ENCODE assay signal across 9 cellular contexts in genomic region chr11:117824571-117825537, GRCh38. TPM values are rescaled to one million over a fixed set of nuclear protein-coding genes. Genes with fewer than 3 reads are reported as not detected.
DNase-seq lines count a peak whose midpoint lies in the region; ATAC-seq and TF ChIP-seq lines count a peak whose summit lies in the region.
"Had no signal": no experiment of that assay in that cellular context is flagged by ENCODE, and none has a peak within 500 bp of the region (broad histone marks: within the 10 kb centered on the region; RNA-seq: fewer than 3 reads in every experiment).

Gene FXYD2, minus strand, starts transcription at chr11:117824744. Its CDS starts 66 bp downstream, at chr11:117824678.

- H3K4me3 ChIP-seq in breast epithelium, result no peak within 1 kb of the TSS

- DNase-seq in MCF 10A (ENCODE audit: unreplicated experiment), result no peak
- DNase-seq in breast epithelium (ENCODE audit: low spot score in 2 of 2), result no peak
- peak; percentile 73 for DNase-seq in mucosa of gallbladder (ENCODE audit: low spot score)
- DNase-seq in UCSD-AML1 (lab: John Stamatoyannopoulos, UW; ENCODE audit: unreplicated experiment), result no peak
- no peak for DNase-seq in activated CD4-positive, alpha-beta T cell treated with anti-CD3 and anti-CD28 coated beads, Interleukin-2, amount 50 U/mL, for 4 hours
- DNase-seq in stimulated activated naive CD4-positive, alpha-beta T cell treated with Interleukin-2 at 50 U/mL for 16 hours (lab: John Stamatoyannopoulos, UW), result no peak

- peaks cover under 1% of the 10 kb centered on the region for H3K27me3 Mint-ChIP-seq in MCF 10A (ENCODE audit: insufficient read depth, unreplicated experiment)
- H3K27me3 Mint-ChIP-seq in dendritic cell treated with granulocyte-macrophage colony-stimulating factor and Interleukin-4, amounts not matched to agents 40 ng/mL and 50 ng/mL, for 4 days, result peaks cover 6% of the 10 kb centered on the region

- no peaks in the 10 kb centered on the region for H3K9me3 ChIP-seq in breast epithelium

- no peak within 1 kb of the TSS for H3K4me3 Mint-ChIP-seq in MCF 10A (ENCODE audit: unreplicated experiment)
- no peak within 1 kb of the TSS for H3K4me3 Mint-ChIP-seq in dendritic cell treated with granulocyte-macrophage colony-stimulating factor and Interleukin-4, amounts not matched to agents 40 ng/mL and 50 ng/mL, for 4 days

- H3K27ac Mint-ChIP-seq in MCF 10A (ENCODE audit: low read depth, unreplicated experiment), result peak within 1 kb of the TSS; percentile 69
- peak within 1 kb of the TSS; percentile 76 for H3K27ac Mint-ChIP-seq in dendritic cell treated with granulocyte-macrophage colony-stimulating factor and Interleukin-4, amounts not matched to agents 40 ng/mL and 50 ng/mL, for 4 days

- no peaks in the 10 kb centered on the region for H3K9me3 Mint-ChIP-seq in MCF 10A (ENCODE audit: unreplicated experiment)
- H3K9me3 Mint-ChIP-seq in dendritic cell treated with granulocyte-macrophage colony-stimulating factor and Interleukin-4, amounts not matched to agents 40 ng/mL and 50 ng/mL, for 4 days, result no peaks in the 10 kb centered on the region

- ATAC-seq in GM21717 (IDR thresholded peaks at IDR 0.05; ENCODE audit: unreplicated experiment), result no peak

- CTCF ChIA-PET in MCF 10A (lab: Yijun Ruan, JAX), result interaction anchor here (0.6 to 4.3 kb wide), 9 partner anchors 9 to 585 kb away, joined by 3 to 31 read pairs (median 6); no protein-coding TSS in a partner anchor

- POLR2A ChIA-PET in MCF 10A (lab: Yijun Ruan, JAX), result no interaction called here

- intact Hi-C loops in MCF 10A (cut with micrococcal nuclease) (no loop called here), breast epithelium (cut with DNase I; ENCODE audit: low total_unique reads) (no loop called here)
- intact Hi-C loops in dendritic cell treated with granulocyte-macrophage colony-stimulating factor and Interleukin-4, amounts not matched to agents 40 ng/mL and 50 ng/mL, for 4 days (cut with micrococcal nuclease), result loop anchor here (10.0 kb wide), 1 partner anchor 320 kb away; no protein-coding TSS in a partner anchor

- no peaks in the 10 kb centered on the region for H3K36me3 ChIP-seq in breast epithelium

- no peak for TF ChIP-seq POLR2A in breast epithelium (IDR thresholded peaks at IDR 0.05)

- no peak for TF ChIP-seq CTCF in MCF 10A (IDR thresholded peaks at IDR 0.05; ENCODE audit: unreplicated experiment)
- no peak for TF ChIP-seq CTCF in breast epithelium (IDR thresholded peaks at IDR 0.05)

- H3K4me1 Mint-ChIP-seq in MCF 10A (ENCODE audit: insufficient read depth, unreplicated experiment), result peaks cover 12% of the 10 kb centered on the region
- H3K4me1 Mint-ChIP-seq in dendritic cell treated with granulocyte-macrophage colony-stimulating factor and Interleukin-4, amounts not matched to agents 40 ng/mL and 50 ng/mL, for 4 days (ENCODE audit: low read depth), result peaks cover 69% of the 10 kb centered on the region

- peak within 1 kb of the TSS in 1 of 2 donors; percentile 80 for H3K27ac ChIP-seq in breast epithelium

- no TSS peak for BruUV-seq in MCF 10A (replicated peaks; lab: Mats Ljungman, UMichigan)

- H3K36me3 Mint-ChIP-seq in MCF 10A (ENCODE audit: insufficient read depth, unreplicated experiment), result no peaks in the 10 kb centered on the region
- H3K36me3 Mint-ChIP-seq in dendritic cell treated with granulocyte-macrophage colony-stimulating factor and Interleukin-4, amounts not matched to agents 40 ng/mL and 50 ng/mL, for 4 days (ENCODE audit: low read depth), result no peaks in the 10 kb centered on the region

- no peaks in the 10 kb centered on the region for H3K4me1 ChIP-seq in breast epithelium

- no peaks in the 10 kb centered on the region for H3K27me3 ChIP-seq in breast epithelium

RNA-seq across cellular contexts. Expression of gene FXYD2, which starts in this region (rescaled TPM):
- total RNA-seq in MCF 10A (2022) (not detected in 2 replicates), breast epithelium (1 to 10 TPM in 2 of 3 donors, under 1 TPM in 1; 0.66 to 2.0 (median 1.3) TPM), mucosa of gallbladder (1,539 TPM)
- total RNA-seq: Daoy had no signal

Comparison
In these comparisons a context has a peak if more than half of its experiments do, and no peak if none do; other contexts are left out.
1. RNA of gene FXYD2 (total RNA-seq): 1,539 TPM in mucosa of gallbladder (single experiment); 0.66 to 2.0 TPM in breast epithelium and not detected in MCF 10A; every median in the first group is over 100 times any median in the second.